21 cellular contexts compared by ENCODE assay signal in genomic region chr11:13324709-13325108, GRCh38. TPM values are rescaled to one million over a fixed set of nuclear protein-coding genes. Genes with fewer than 3 reads are reported as not detected.
DNase-seq lines count a peak whose midpoint lies in the region; ATAC-seq and TF ChIP-seq lines count a peak whose summit lies in the region.
"Had no signal": no experiment of that assay in that cellular context is flagged by ENCODE, and none has a peak within 500 bp of the region (broad histone marks: within the 10 kb centered on the region; RNA-seq: fewer than 3 reads in every experiment).

No MANE protein-coding gene starts in this region.

- H3K4me3 ChIP-seq in AG10803 (ENCODE audit: low read length) (no peak overlapping the region), HAP-1 (no peak overlapping the region)
- H3K4me3 ChIP-seq in CD4-positive, alpha-beta memory T cell (ENCODE audit: low read length in 2 of 2), result no peak overlapping the region
- H3K4me3 ChIP-seq: MG63, right lobe of liver, suprapubic skin, vagina had no signal

- peak overlapping the region in 6 of 7 donors; percentile 2 to 66 (median 33) for H3K27ac Mint-ChIP-seq in CD4-positive, alpha-beta memory T cell
- H3K27ac Mint-ChIP-seq in central memory CD8-positive, alpha-beta T cell (ENCODE audit: low read depth), result peak overlapping the region; percentile 58
- peak overlapping the region; percentile 11 to 24 for H3K27ac Mint-ChIP-seq in natural killer cell treated with Interleukin-12 subunit alpha and Interleukin-12 subunit beta and Interleukin-15 and Interleukin-18, amount 100 ng/mL, for 72 hours

- H3K9me3 ChIP-seq in CD4-positive, alpha-beta memory T cell (ENCODE audit: control insufficient read depth in 1 of 2, low read length in 2 of 2), result no peaks in the 10 kb centered on the region
- no peaks in the 10 kb centered on the region for H3K9me3 ChIP-seq in HAP-1
- H3K9me3 ChIP-seq: MG63, right lobe of liver, suprapubic skin, vagina had no signal

- peak; percentile 16 for TF ChIP-seq CTCF in AG10803 (conservative IDR thresholded peaks at IDR 0.05; ENCODE audit: low read length)

- peak overlapping the region in 2 of 8 donors; percentile 11 to 12 for H3K4me3 Mint-ChIP-seq in CD4-positive, alpha-beta memory T cell
- no peak overlapping the region for H3K4me3 Mint-ChIP-seq in central memory CD8-positive, alpha-beta T cell
- no peak overlapping the region for H3K4me3 Mint-ChIP-seq in natural killer cell treated with Interleukin-12 subunit alpha and Interleukin-12 subunit beta and Interleukin-15 and Interleukin-18, amount 100 ng/mL, for 72 hours
- H3K4me3 Mint-ChIP-seq: activated naive CD4-positive, alpha-beta T cell treated with anti-CD3 and anti-CD28 coated beads, Interleukin-2, amount 50 U/mL, for 24 hours; activated T-cell treated with anti-CD3 and anti-CD28 coated beads, Interleukin-2, amount 50 U/mL, for 4 hours; T-cell had no signal

- H3K36me3 Mint-ChIP-seq in CD4-positive, alpha-beta memory T cell, result peaks cover 35 to 56% of the 10 kb centered on the region in 2 donors
- peaks cover 37% of the 10 kb centered on the region for H3K36me3 Mint-ChIP-seq in central memory CD8-positive, alpha-beta T cell (ENCODE audit: insufficient read depth)
- peaks cover 4% of the 10 kb centered on the region for H3K36me3 Mint-ChIP-seq in natural killer cell treated with Interleukin-12 subunit alpha and Interleukin-12 subunit beta and Interleukin-15 and Interleukin-18, amount 100 ng/mL, for 72 hours

- H3K4me1 Mint-ChIP-seq in CD4-positive, alpha-beta memory T cell, result peaks cover 50 to 74% (median 60%) of the 10 kb centered on the region in 4 donors
- peaks cover 70% of the 10 kb centered on the region for H3K4me1 Mint-ChIP-seq in central memory CD8-positive, alpha-beta T cell
- H3K4me1 Mint-ChIP-seq in natural killer cell treated with Interleukin-12 subunit alpha and Interleukin-12 subunit beta and Interleukin-15 and Interleukin-18, amount 100 ng/mL, for 72 hours (ENCODE audit: low read depth in 2 of 2), result peaks cover 52 to 60% of the 10 kb centered on the region in 2 donors

- no peak overlapping the region for H3K27ac ChIP-seq in CD4-positive, alpha-beta memory T cell (ENCODE audit: low read depth, low read length)
- H3K27ac ChIP-seq: right lobe of liver, suprapubic skin, vagina had no signal

- ATAC-seq in central memory CD8-positive, alpha-beta T cell (replicated peaks; ENCODE audit: extremely low read depth, poor library complexity, severe bottlenecking), result no peak
- ATAC-seq in natural killer cell treated with Interleukin-12 subunit alpha and Interleukin-12 subunit beta and Interleukin-15 and Interleukin-18, amount 100 ng/mL, for 72 hours, result peak in 1 of 2 donors; percentile 50
- ATAC-seq in HG03378 (IDR thresholded peaks at IDR 0.05; ENCODE audit: unreplicated experiment) (no peak), GM18511 (IDR thresholded peaks at IDR 0.05; ENCODE audit: unreplicated experiment) (no peak)
- ATAC-seq: activated T-cell treated with anti-CD3 and anti-CD28 coated beads, Interleukin-2, amount 50 U/mL, for 4 hours; esophagus mucosa; right lobe of liver; T-cell had no signal

- DNase-seq in AG10803 (ENCODE audit: low read depth), result no peak
- no peak for DNase-seq in CD4-positive, alpha-beta memory T cell
- DNase-seq in central memory CD8-positive, alpha-beta T cell (ENCODE audit: low spot score in 2 of 2), result no peak
- no peak for DNase-seq in natural killer cell treated with Interleukin-12 subunit alpha and Interleukin-12 subunit beta and Interleukin-15 and Interleukin-18, amount 100 ng/mL, for 72 hours (ENCODE audit: low spot score)
- DNase-seq in HAP-1 (ENCODE audit: low spot score in 2 of 2), result no peak
- DNase-seq: activated CD4-positive, alpha-beta T cell treated with anti-CD3 and anti-CD28 coated beads for 1 hour; activated T-cell treated with anti-CD3 and anti-CD28 coated beads, Interleukin-2, amount 50 U/mL, for 4 hours; effector memory CD4-positive, alpha-beta T cell; foreskin melanocyte; islet precursor cell; MG63; NCI-H146; NCI-H748 treated with DMSO at 0.1 percent for 48 hours; right lobe of liver; T-cell had no signal

- POLR2A ChIA-PET in CD4-positive, alpha-beta memory T cell (lab: Charles Lee; ENCODE audit: partially characterized antibody), result no interaction called here

- intact Hi-C loops in CD4-positive, alpha-beta memory T cell (cut with micrococcal nuclease), result no loop called here

- peaks cover 41% of the 10 kb centered on the region for H3K4me1 ChIP-seq in CD4-positive, alpha-beta memory T cell (ENCODE audit: insufficient read depth, low read length)
- H3K4me1 ChIP-seq in HAP-1, result no peaks in the 10 kb centered on the region

- CTCF ChIA-PET in CD4-positive, alpha-beta memory T cell (lab: Charles Lee; ENCODE audit: partially characterized antibody), result interaction anchor here (1.1 to 1.9 kb wide), 2 partner anchors 11 to 19 kb away, joined by 3 to 4 read pairs; no protein-coding TSS in a partner anchor

- H3K27me3 ChIP-seq in CD4-positive, alpha-beta memory T cell (ENCODE audit: insufficient read depth, low read length), result no peaks in the 10 kb centered on the region
- no peaks in the 10 kb centered on the region for H3K27me3 ChIP-seq in HAP-1 (ENCODE audit: low read depth)
- H3K27me3 ChIP-seq: MG63, right lobe of liver, suprapubic skin, vagina had no signal

- in situ Hi-C loops in HAP-1 (cut with MboI; ENCODE audit: low sequenced_read_pairs), result no loop called here

- H3K36me3 ChIP-seq in CD4-positive, alpha-beta memory T cell (ENCODE audit: insufficient read depth, low read length), result peaks cover 17% of the 10 kb centered on the region
- H3K36me3 ChIP-seq in HAP-1 (replicated peaks), result no peaks in the 10 kb centered on the region
- H3K36me3 ChIP-seq: MG63, right lobe of liver, vagina had no signal

- no peaks in the 10 kb centered on the region for H3K27me3 Mint-ChIP-seq in CD4-positive, alpha-beta memory T cell
- no peaks in the 10 kb centered on the region for H3K27me3 Mint-ChIP-seq in central memory CD8-positive, alpha-beta T cell
- H3K27me3 Mint-ChIP-seq in natural killer cell treated with Interleukin-12 subunit alpha and Interleukin-12 subunit beta and Interleukin-15 and Interleukin-18, amount 100 ng/mL, for 72 hours, result no peaks in the 10 kb centered on the region
- H3K27me3 Mint-ChIP-seq: activated naive CD4-positive, alpha-beta T cell treated with anti-CD3 and anti-CD28 coated beads, Interleukin-2, amount 50 U/mL, for 24 hours; T-cell had no signal

- no peaks in the 10 kb centered on the region for H3K9me3 Mint-ChIP-seq in CD4-positive, alpha-beta memory T cell
- no peaks in the 10 kb centered on the region for H3K9me3 Mint-ChIP-seq in central memory CD8-positive, alpha-beta T cell
- H3K9me3 Mint-ChIP-seq in natural killer cell treated with Interleukin-12 subunit alpha and Interleukin-12 subunit beta and Interleukin-15 and Interleukin-18, amount 100 ng/mL, for 72 hours, result no peaks in the 10 kb centered on the region
- H3K9me3 Mint-ChIP-seq: activated naive CD4-positive, alpha-beta T cell treated with anti-CD3 and anti-CD28 coated beads, Interleukin-2, amount 50 U/mL, for 24 hours; activated T-cell treated with anti-CD3 and anti-CD28 coated beads, Interleukin-2, amount 50 U/mL, for 4 hours; T-cell had no signal

RNA-seq across cellular contexts. Expression of gene BMAL1, which starts 47.1 kb away (rescaled TPM):
- total RNA-seq in CD4-positive, alpha-beta memory T cell, result 100 to 1,000 TPM; 101 to 112 TPM
- 10 to 100 TPM; 18.8 to 38.8 TPM for polyA plus RNA-seq in CD4-positive, alpha-beta memory T cell
- 10 to 100 TPM; 61.4 to 82.1 TPM for total RNA-seq in natural killer cell treated with Interleukin-12 subunit alpha and Interleukin-12 subunit beta and Interleukin-15 and Interleukin-18, amount 100 ng/mL, for 72 hours
